In genomic region chr3:128775906-128776542, GRCh38 we compare ENCODE assay signal across 20 cellular contexts. TPM values are rescaled to one million over a fixed set of nuclear protein-coding genes. Genes with fewer than 3 reads are reported as not detected.
A peak's percentile ranks its signal among the peaks of the same experiment; 100 is the strongest.
DNase-seq lines count a peak whose midpoint lies in the region; ATAC-seq and TF ChIP-seq lines count a peak whose summit lies in the region.
"Had no signal": no experiment of that assay in that cellular context is flagged by ENCODE, and none has a peak within 500 bp of the region (broad histone marks: within the 10 kb centered on the region; RNA-seq: fewer than 3 reads in every experiment).

No MANE protein-coding gene starts in this region.

- TF ChIP-seq CTCF in SK-N-SH (IDR thresholded peaks at IDR 0.05) (no peak), glutamatergic neuron (IDR thresholded peaks at IDR 0.05; ENCODE audit: partially characterized antibody, unreplicated experiment) (no peak), thyroid gland (IDR thresholded peaks at IDR 0.05) (no peak)

- TF ChIP-seq POLR2A in thyroid gland (IDR thresholded peaks at IDR 0.05) = no peak

- no peak for ATAC-seq in stimulated activated effector memory CD8-positive, alpha-beta T cell treated with anti-CD3 and anti-CD28 coated beads, Interleukin-12 subunit alpha, Interleukin-12 subunit beta, amount 100 ng/mL, for 72 hours
- no peak for ATAC-seq in HG02870 (IDR thresholded peaks at IDR 0.05; ENCODE audit: unreplicated experiment)
- ATAC-seq: heart right ventricle, right cardiac atrium had no signal

- no peak for TF ChIP-seq EP300 in SK-N-SH (IDR thresholded peaks at IDR 0.05; ENCODE audit: borderline replicate concordance in 1 of 2, low read depth in 1 of 2, low read length in 1 of 2)

- H3K36me3 ChIP-seq in SK-N-SH (replicated peaks in 1 of 2; ENCODE audit: control insufficient read depth in 1 of 2, insufficient read depth in 2 of 2, low read length in 1 of 2) (peaks cover 0 to 9% of the 10 kb centered on the region in 2 experiments), thyroid gland (no peaks in the 10 kb centered on the region)
- H3K36me3 ChIP-seq: heart right ventricle, uterus had no signal

- H4K20me1 ChIP-seq in SK-N-SH (ENCODE audit: insufficient read depth) = peaks cover 95% of the 10 kb centered on the region

- H3K9me2 ChIP-seq in SK-N-SH = no peaks in the 10 kb centered on the region

- H3K36me3 Mint-ChIP-seq in activated T-cell treated with anti-CD3 and anti-CD28 coated beads, Interleukin-2, amount 50 U/mL, for 24 hours (ENCODE audit: low read depth) = peaks cover 61% of the 10 kb centered on the region
- peaks cover 15% of the 10 kb centered on the region for H3K36me3 Mint-ChIP-seq in glutamatergic neuron (ENCODE audit: unreplicated experiment)
- H3K36me3 Mint-ChIP-seq in stimulated activated effector memory CD8-positive, alpha-beta T cell treated with anti-CD3 and anti-CD28 coated beads, Interleukin-12 subunit alpha, Interleukin-12 subunit beta, amount 100 ng/mL, for 72 hours = peaks cover 4% of the 10 kb centered on the region

- CTCF ChIA-PET in SK-N-SH (lab: Yijun Ruan, JAX) = no interaction called here

- H3K4me3 Mint-ChIP-seq in activated T-cell treated with anti-CD3 and anti-CD28 coated beads, Interleukin-2, amount 50 U/mL, for 24 hours = no peak overlapping the region
- H3K4me3 Mint-ChIP-seq in glutamatergic neuron (ENCODE audit: unreplicated experiment) = peak overlapping the region; percentile 19
- H3K4me3 Mint-ChIP-seq in stimulated activated effector memory CD8-positive, alpha-beta T cell treated with anti-CD3 and anti-CD28 coated beads, Interleukin-12 subunit alpha, Interleukin-12 subunit beta, amount 100 ng/mL, for 72 hours = no peak overlapping the region
- H3K4me3 Mint-ChIP-seq: activated B cell treated with CpG ODN at 0.5 μM for 24 hours, CD14-positive monocyte had no signal

- H3K9me3 Mint-ChIP-seq in activated T-cell treated with anti-CD3 and anti-CD28 coated beads, Interleukin-2, amount 50 U/mL, for 24 hours = no peaks in the 10 kb centered on the region
- H3K9me3 Mint-ChIP-seq in glutamatergic neuron (ENCODE audit: unreplicated experiment) = peaks cover 14% of the 10 kb centered on the region
- H3K9me3 Mint-ChIP-seq in stimulated activated effector memory CD8-positive, alpha-beta T cell treated with anti-CD3 and anti-CD28 coated beads, Interleukin-12 subunit alpha, Interleukin-12 subunit beta, amount 100 ng/mL, for 72 hours = no peaks in the 10 kb centered on the region
- H3K9me3 Mint-ChIP-seq: activated B cell treated with CpG ODN at 0.5 μM for 24 hours, CD14-positive monocyte had no signal

- POLR2A ChIA-PET in SK-N-SH (lab: Yijun Ruan, JAX) = no interaction called here

- H3K79me2 ChIP-seq in SK-N-SH (ENCODE audit: insufficient read depth) = peaks cover 94% of the 10 kb centered on the region

- no peaks in the 10 kb centered on the region for H3K27me3 Mint-ChIP-seq in activated T-cell treated with anti-CD3 and anti-CD28 coated beads, Interleukin-2, amount 50 U/mL, for 24 hours
- H3K27me3 Mint-ChIP-seq in glutamatergic neuron (ENCODE audit: unreplicated experiment) = peaks cover 9% of the 10 kb centered on the region
- H3K27me3 Mint-ChIP-seq: activated B cell treated with CpG ODN at 0.5 μM for 24 hours had no signal

- DNase-seq in activated T-cell treated with anti-CD3 and anti-CD28 coated beads, Interleukin-2, amount 50 U/mL, for 24 hours = no peak
- no peak for DNase-seq in activated T-cell treated with anti-CD3 and anti-CD28 coated beads, Interleukin-2, amount 50 U/mL, for 1 hour
- DNase-seq in SK-N-SH (peak; percentile 49), glutamatergic neuron (no peak), LoVo (ENCODE audit: low spot score) (no peak), thyroid gland (no peak)
- DNase-seq in stimulated activated effector memory CD8-positive, alpha-beta T cell treated with anti-CD3 and anti-CD28 coated beads, Interleukin-12 subunit alpha, Interleukin-12 subunit beta, amount 100 ng/mL, for 72 hours (ENCODE audit: low spot score in 2 of 2) = no peak
- DNase-seq: activated B cell treated with CpG ODN at 0.5 μM for 24 hours, DMS53, heart right ventricle, NCI-H1694, NCI-H82, nucleus accumbens, OCI-M1, right cardiac atrium, SIG-M5, substantia nigra, uterus had no signal

- WGBS in SK-N-SH (ENCODE audit: low lambda C conversion rate) = 48% methylated on average over 3 of the region's 3 CpGs
- WGBS in thyroid gland, 2 donors = 73 to 75% methylated on average over 3 of the region's 3 CpGs

- no peak overlapping the region for H3K9ac ChIP-seq in SK-N-SH

- H3K27me3 ChIP-seq in SK-N-SH (ENCODE audit: insufficient read depth) (no peaks in the 10 kb centered on the region), thyroid gland (no peaks in the 10 kb centered on the region)
- H3K27me3 ChIP-seq: heart right ventricle, uterus had no signal

- no peak overlapping the region for H3K4me2 ChIP-seq in SK-N-SH

- intact Hi-C loops in thyroid gland (cut with DNase I) = no loop called here

- no peaks in the 10 kb centered on the region for H3K9me3 ChIP-seq in SK-N-SH
- H3K9me3 ChIP-seq in thyroid gland = no peaks in the 10 kb centered on the region
- H3K9me3 ChIP-seq: heart right ventricle, uterus had no signal

- H3K4me1 Mint-ChIP-seq in activated T-cell treated with anti-CD3 and anti-CD28 coated beads, Interleukin-2, amount 50 U/mL, for 24 hours (ENCODE audit: low read depth) = peaks cover 79% of the 10 kb centered on the region
- H3K4me1 Mint-ChIP-seq in glutamatergic neuron (ENCODE audit: low read depth, unreplicated experiment) = peaks cover 30% of the 10 kb centered on the region
- peaks cover 67% of the 10 kb centered on the region for H3K4me1 Mint-ChIP-seq in stimulated activated effector memory CD8-positive, alpha-beta T cell treated with anti-CD3 and anti-CD28 coated beads, Interleukin-12 subunit alpha, Interleukin-12 subunit beta, amount 100 ng/mL, for 72 hours

- no peaks in the 10 kb centered on the region for H3F3A ChIP-seq in SK-N-SH (replicated peaks; ENCODE audit: insufficient read depth)

- no peak for TF ChIP-seq RAD21 in SK-N-SH (IDR thresholded peaks at IDR 0.05; ENCODE audit: low read length)

- no peak overlapping the region for H3K4me3 ChIP-seq in SK-N-SH (ENCODE audit: low read depth in 2 of 2, low read length in 1 of 2)
- H3K4me3 ChIP-seq in thyroid gland (replicated peaks in 1 of 3) = no peak overlapping the region
- H3K4me3 ChIP-seq: heart right ventricle, uterus had no signal

- no peak overlapping the region for H2AFZ ChIP-seq in SK-N-SH (ENCODE audit: low read depth)

- H3K4me1 ChIP-seq in SK-N-SH (ENCODE audit: control insufficient read depth in 1 of 2, insufficient read depth in 2 of 2, low read depth in 1 of 2, low read length in 1 of 2) (peaks cover 0 to 4% of the 10 kb centered on the region in 2 experiments; a peak in 2 of 4 replicates), thyroid gland (peaks cover 34 to 47% of the 10 kb centered on the region in 2 donors)

- H3K27ac Mint-ChIP-seq in activated T-cell treated with anti-CD3 and anti-CD28 coated beads, Interleukin-2, amount 50 U/mL, for 24 hours = peak overlapping the region; percentile 48
- peak overlapping the region; percentile 80 for H3K27ac Mint-ChIP-seq in glutamatergic neuron (ENCODE audit: unreplicated experiment)
- peak overlapping the region; percentile 56 for H3K27ac Mint-ChIP-seq in stimulated activated effector memory CD8-positive, alpha-beta T cell treated with anti-CD3 and anti-CD28 coated beads, Interleukin-12 subunit alpha, Interleukin-12 subunit beta, amount 100 ng/mL, for 72 hours
- H3K27ac Mint-ChIP-seq: activated B cell treated with CpG ODN at 0.5 μM for 24 hours had no signal

- H3K27ac ChIP-seq in SK-N-SH (ENCODE audit: low read depth in 2 of 2, low read length in 1 of 2) (peak overlapping the region in 1 of 2 experiments; percentile 9; a peak in 1 of 4 replicates), thyroid gland (no peak overlapping the region)
- H3K27ac ChIP-seq: heart right ventricle, uterus had no signal

TF ChIP-seq in SK-N-SH, 30 proteins besides CTCF, POLR2A, EP300 and RAD21 (continues in another document):
- TF ChIP-seq MEF2A (IDR thresholded peaks at IDR 0.05; ENCODE audit: borderline replicate concordance, low read depth) (no peak), USF1 (IDR thresholded peaks at IDR 0.05; ENCODE audit: borderline replicate concordance, low read depth) (no peak), ZBTB33 (IDR thresholded peaks at IDR 0.05; ENCODE audit: borderline replicate concordance, low read depth) (no peak), SMC3 (IDR thresholded peaks at IDR 0.05; ENCODE audit: low read depth, low read length) (no peak), NRF1 (IDR thresholded peaks at IDR 0.05; ENCODE audit: low read depth, low read length) (no peak), RXRA (IDR thresholded peaks at IDR 0.05; ENCODE audit: borderline replicate concordance, low read depth) (0 out of 2 replicates have a peak, but pooled peaks have one; percentile 20), GATA2 (CRISPR knock-in tag; IDR thresholded peaks at IDR 0.05) (peak; percentile 37; the same call in 1 of the 2 replicates), TCF12 (IDR thresholded peaks at IDR 0.05) (peak; percentile 70)

RNA-seq across cellular contexts. Expression of gene RAB7A, which starts 50.0 kb away (rescaled TPM):
- polyA plus RNA-seq in SK-N-SH (2012; rRNA removed) = 271 and 329 TPM in 2 replicates
- polyA plus RNA-seq in SK-N-SH (2012; cell fraction: cytosol; rRNA removed) = 329 and 346 TPM in 2 replicates
- polyA plus RNA-seq in SK-N-SH (2012; cell fraction: nucleus; rRNA removed) = 86.6 and 91.2 TPM in 2 replicates
- 298 TPM for total RNA-seq in glutamatergic neuron (ENCODE audit: unreplicated experiment)
- 100 to 1,000 TPM in 3 of 4 donors, 10 to 100 TPM in 1; 98.9 to 114 (median 110) TPM for total RNA-seq in thyroid gland
